9 cellular contexts compared by ENCODE assay signal in the genomic region with DNA sequence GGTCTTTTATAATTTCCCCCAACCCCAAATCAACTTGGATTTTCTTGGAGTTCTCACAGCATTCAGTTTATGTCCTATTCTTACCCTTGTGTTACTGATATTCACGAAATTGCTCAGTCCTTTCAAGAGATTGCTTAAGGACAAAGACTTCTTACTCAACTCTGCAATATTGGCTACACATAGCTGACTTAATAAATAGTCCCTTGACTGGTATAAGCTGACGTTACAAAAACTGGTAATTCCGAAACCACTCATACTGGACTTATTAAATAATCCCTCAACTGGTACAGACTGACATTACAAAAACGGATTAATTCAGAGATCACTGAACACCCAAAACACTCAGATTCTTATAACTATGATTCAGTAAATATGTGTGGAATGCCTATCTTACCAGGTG. TPM values are rescaled to one million over a fixed set of nuclear protein-coding genes. Genes with fewer than 3 reads are reported as not detected.
DNase-seq lines count a peak whose midpoint lies in the region; ATAC-seq, FAIRE-seq and TF ChIP-seq lines count a peak whose summit lies in the region.
"Had no signal": no experiment of that assay in that cellular context is flagged by ENCODE, and none has a peak within 500 bp of the region (broad histone marks: within the 10 kb centered on the region; RNA-seq: fewer than 3 reads in every experiment).

No MANE protein-coding gene starts in this region.

- TF ChIP-seq EP300 in A549 (IDR thresholded peaks at IDR 0.05) = no peak

- H3K4me3 ChIP-seq in A549 (peak overlapping the region; percentile 58), HUES6 (ENCODE audit: low read depth, low read length) (peak overlapping the region; percentile 87), cardiac fibroblast (replicated peaks in 1 of 2; ENCODE audit: low read depth in 2 of 2, low read length in 2 of 2) (peak overlapping the region; percentile 80 to 81), muscle layer of colon (ENCODE audit: low read depth in 1 of 2, low read length in 2 of 2) (peak overlapping the region; percentile 63 to 66)

- TF ChIP-seq CTCF in A549 (IDR thresholded peaks at IDR 0.05) (no peak), cardiac fibroblast (IDR thresholded peaks at IDR 0.05; ENCODE audit: low read depth, low read length) (no peak)

- ATAC-seq in A549 = no peak

- no peaks in the 10 kb centered on the region for H3K27me3 ChIP-seq in HUES6 (ENCODE audit: control insufficient read depth, insufficient read depth, low read length)
- H3K27me3 ChIP-seq in muscle layer of colon (ENCODE audit: control insufficient read depth in 1 of 2, insufficient read depth in 2 of 2, low read length in 2 of 2) = no peaks in the 10 kb centered on the region

- H3K4me1 ChIP-seq in A549 (no peaks in the 10 kb centered on the region), HUES6 (ENCODE audit: control insufficient read depth, insufficient read depth, low read length) (no peaks in the 10 kb centered on the region), muscle layer of colon (ENCODE audit: insufficient read depth, low read length) (peaks cover 13% of the 10 kb centered on the region)

- H3K27ac ChIP-seq in A549 = no peak overlapping the region
- no peak overlapping the region for H3K27ac ChIP-seq in HUES6 (ENCODE audit: low read depth, low read length)
- H3K27ac ChIP-seq in muscle layer of colon (ENCODE audit: low read depth, low read length) = no peak overlapping the region

- no peak for TF ChIP-seq RAD21 in A549 (conservative IDR thresholded peaks at IDR 0.05 in 1 of 2, IDR thresholded peaks at IDR 0.05 in 1 of 2)

- peaks cover 92% of the 10 kb centered on the region for H3K9me3 ChIP-seq in A549
- H3K9me3 ChIP-seq in HUES6 (ENCODE audit: control insufficient read depth, insufficient read depth, low read depth, low read length) = peaks cover 65% of the 10 kb centered on the region
- H3K9me3 ChIP-seq in muscle layer of colon (ENCODE audit: low read length) = peaks cover 32% of the 10 kb centered on the region

- no peak for TF ChIP-seq POLR2A in A549 (IDR thresholded peaks at IDR 0.05; ENCODE audit: low read length)

- H3K36me3 ChIP-seq in HUES6 (ENCODE audit: control insufficient read depth, insufficient read depth, low read length) (peaks cover 48% of the 10 kb centered on the region), muscle layer of colon (ENCODE audit: insufficient read depth, low read length) (peaks cover 28% of the 10 kb centered on the region)

- CTCF ChIA-PET in A549 (lab: Yijun Ruan, JAX) = interaction anchor here (0.8 to 1.9 kb wide), 4 partner anchors 10 to 38 kb away, joined by 3 to 5 read pairs (median 4); no protein-coding TSS in a partner anchor

- WGBS in A549 (ENCODE audit: missing lambda C conversion rate) = 81% methylated on average over 4 of the region's 4 CpGs

- FAIRE-seq in A549 (lab: Jason Lieb, UNC) = no peak

- peak overlapping the region; percentile 81; the same call in 2 of the 3 replicates for H3K4me2 ChIP-seq in A549

- H3K9ac ChIP-seq in HUES6 (ENCODE audit: low read length) = peak overlapping the region; percentile 96
- H3K9ac ChIP-seq in muscle layer of colon (ENCODE audit: low read length) = peak overlapping the region; percentile 53

- POLR2A ChIA-PET in A549 (lab: Yijun Ruan, JAX) = interaction anchor here (2.5 kb wide), 1 partner anchor 21 kb away, joined by 12 read pairs; a partner anchor contains a TSS

- DNase-seq in A549 (ENCODE audit: low read depth in 1 of 2, low spot score in 1 of 2) = no peak
- peak; percentile 17 to 36 for DNase-seq in cardiac fibroblast (ENCODE audit: low read depth in 2 of 2)
- DNase-seq in NCI-H1436 treated with DMSO at 0.1 percent for 48 hours (lab: John Stamatoyannopoulos, UW) = no peak
- DNase-seq in NCI-H2196 (lab: John Stamatoyannopoulos, UW; ENCODE audit: unreplicated experiment) = no peak
- no peak for DNase-seq in effector CD4-positive, alpha-beta T cell
- no peak for DNase-seq in ureter (ENCODE audit: low spot score)
- DNase-seq: islet precursor cell had no signal

TF ChIP-seq in A549, 52 proteins besides CTCF, POLR2A, EP300 and RAD21:
- TF ChIP-seq MAFK (IDR thresholded peaks at IDR 0.05; ENCODE audit: partially characterized antibody) (peak; percentile 40), NFE2L2 (conservative IDR thresholded peaks at IDR 0.05; ENCODE audit: low read length) (no peak)

RNA-seq across cellular contexts. Expression of a gene that starts 0.9 kb away (rescaled TPM):
- polyA plus RNA-seq in A549 (2011; rRNA removed) (3.0 and 4.3 TPM in 2 replicates), A549 (2017; fragmentation: RNase III; extraction: RNeasy Plus Mini Kit Qiagen cat#74134 plus additional on column Dnase treatment) (1.8 to 2.1 TPM (median 1.9 TPM) in 3 replicates)
- 0.57 and 0.92 TPM in 2 replicates for polyA plus RNA-seq in A549 (2012; cell fraction: cytosol; rRNA removed)
- 0.64 and 0.93 TPM in 2 replicates for polyA plus RNA-seq in A549 (2012; cell fraction: nucleus; rRNA removed)
- polyA minus RNA-seq in A549 (2011; rRNA and poly(A)+ RNA removed) = 1.9 and 3.2 TPM in 2 replicates
- 5.3 TPM for total RNA-seq in ureter

RNA-seq across cellular contexts. Expression of a gene that starts 0.9 kb away (rescaled TPM):
- polyA plus RNA-seq in A549 (2011; rRNA removed) (27.3 and 28.8 TPM in 2 replicates), A549 (2017; fragmentation: RNase III; extraction: RNeasy Plus Mini Kit Qiagen cat#74134 plus additional on column Dnase treatment) (16.6 to 19.2 TPM (median 18.5 TPM) in 3 replicates)
- 7.3 and 7.5 TPM in 2 replicates for polyA plus RNA-seq in A549 (2012; cell fraction: cytosol; rRNA removed)
- polyA plus RNA-seq in A549 (2012; cell fraction: nucleus; rRNA removed) = 10.5 and 13.5 TPM in 2 replicates
- polyA minus RNA-seq in A549 (2011; rRNA and poly(A)+ RNA removed) = 11.9 and 13.8 TPM in 2 replicates
- 36.7 TPM for total RNA-seq in ureter

RNA-seq across cellular contexts. Expression of a gene that starts 21.1 kb away (rescaled TPM):
- polyA plus RNA-seq in A549 (2011; rRNA removed) (20.9 and 38.4 TPM in 2 replicates), A549 (2017; fragmentation: RNase III; extraction: RNeasy Plus Mini Kit Qiagen cat#74134 plus additional on column Dnase treatment) (24.3 to 24.8 TPM (median 24.4 TPM) in 3 replicates)
- 15.2 and 20.5 TPM in 2 replicates for polyA plus RNA-seq in A549 (2012; cell fraction: cytosol; rRNA removed)
- polyA plus RNA-seq in A549 (2012; cell fraction: nucleus; rRNA removed) = 24.9 and 36.3 TPM in 2 replicates
- 31.1 and 34.1 TPM in 2 replicates for polyA minus RNA-seq in A549 (2011; rRNA and poly(A)+ RNA removed)
- 40.3 TPM for total RNA-seq in ureter

RNA-seq across cellular contexts. Expression of a gene that starts 47.9 kb away (rescaled TPM):
- polyA plus RNA-seq in A549 (2011; rRNA removed) (0.04 TPM in 1 of 2 replicates, not detected in the other), A549 (2017; fragmentation: RNase III; extraction: RNeasy Plus Mini Kit Qiagen cat#74134 plus additional on column Dnase treatment) (not detected in 3 replicates)
- not detected in 2 replicates for polyA plus RNA-seq in A549 (2012; cell fraction: cytosol; rRNA removed)
- polyA plus RNA-seq in A549 (2012; cell fraction: nucleus; rRNA removed) = not detected in 2 replicates
- polyA minus RNA-seq in A549 (2011; rRNA and poly(A)+ RNA removed) = not detected in 2 replicates
- 1.8 TPM for total RNA-seq in ureter

RNA-seq across cellular contexts. Expression of a gene that starts 51.3 kb away (rescaled TPM):
- not detected in 2 replicates for polyA plus RNA-seq in A549 (2011; rRNA removed)
- polyA plus RNA-seq in A549 (2012; cell fraction: cytosol; rRNA removed) = not detected in 2 replicates
- 0.06 TPM in 1 of 2 replicates, not detected in the other for polyA plus RNA-seq in A549 (2012; cell fraction: nucleus; rRNA removed)
- polyA plus RNA-seq in A549 (2017; fragmentation: RNase III; extraction: RNeasy Plus Mini Kit Qiagen cat#74134 plus additional on column Dnase treatment) = not detected in 3 replicates
- not detected in 2 replicates for polyA minus RNA-seq in A549 (2011; rRNA and poly(A)+ RNA removed)
- total RNA-seq in ureter = not detected

Comparison
In these comparisons a context has a peak if more than half of its experiments do, and no peak if none do; other contexts are left out.
1. DNase-seq: peak in cardiac fibroblast (2 of 2); none in A549 (0 of 2), NCI-H1436 treated with DMSO at 0.1 percent for 48 hours (single experiment), NCI-H2196 (single experiment), effector CD4-positive, alpha-beta T cell (single experiment) and ureter (single experiment).
2. Peak in every context shown above with its lines, with median percentiles within 50 percentile points of each other: H3K4me3 ChIP-seq.